In genomic region chr1:28163496-28164120, GRCh38 we compare ENCODE assay signal across 13 cellular contexts. TPM values are rescaled to one million over a fixed set of nuclear protein-coding genes. Genes with fewer than 3 reads are reported as not detected.
A peak's percentile ranks its signal among the peaks of the same experiment; 100 is the strongest.
DNase-seq lines count a peak whose midpoint lies in the region; ATAC-seq and TF ChIP-seq lines count a peak whose summit lies in the region.
"Had no signal": no experiment of that assay in that cellular context is flagged by ENCODE, and none has a peak within 500 bp of the region (broad histone marks: within the 10 kb centered on the region; RNA-seq: fewer than 3 reads in every experiment).

No MANE protein-coding gene starts in this region.

- 67% methylated on average over 1 of the region's 3 CpGs for WGBS in right lobe of liver (ENCODE audit: insufficient coverage, low coverage, low lambda C conversion rate, missing lambda C conversion rate)
- WGBS in spleen, 5 donors: 63 to 75% (median 73%) methylated on average over 3 of the region's 3 CpGs

- DNase-seq in M059J (ENCODE audit: low read depth) (peak; percentile 44), choroid plexus epithelial cell (ENCODE audit: low read depth) (peak; percentile 5), right lobe of liver (no peak), spleen (peak; percentile 11), HT-29 (ENCODE audit: low spot score) (no peak), activated T-cell treated with anti-CD3 and anti-CD28 coated beads for 4 hours (no peak)
- DNase-seq: H7; OCI-M1; stimulated activated naive CD4-positive, alpha-beta T cell; SW 1271 had no signal

- no peak overlapping the region for H3K27ac ChIP-seq in right lobe of liver
- H3K27ac ChIP-seq in spleen: no peak overlapping the region
- H3K27ac ChIP-seq: hepatocyte had no signal

- H3K9me3 ChIP-seq in right lobe of liver: no peaks in the 10 kb centered on the region
- no peaks in the 10 kb centered on the region for H3K9me3 ChIP-seq in spleen
- H3K9me3 ChIP-seq: adrenal gland had no signal

- H3K4me3 ChIP-seq in choroid plexus epithelial cell (ENCODE audit: low read depth, low read length): no peak overlapping the region
- no peak overlapping the region for H3K4me3 ChIP-seq in right lobe of liver
- H3K4me3 ChIP-seq in spleen: no peak overlapping the region
- H3K4me3 ChIP-seq: adrenal gland, hepatocyte had no signal

- TF ChIP-seq POLR2A in right lobe of liver (IDR thresholded peaks at IDR 0.05): no peak
- TF ChIP-seq POLR2A in spleen (IDR thresholded peaks at IDR 0.05): no peak

- H3K27me3 ChIP-seq in right lobe of liver (no peaks in the 10 kb centered on the region), spleen (replicated peaks in 1 of 7) (no peaks in the 10 kb centered on the region)
- H3K27me3 ChIP-seq: adrenal gland, hepatocyte had no signal

- H3K36me3 ChIP-seq in right lobe of liver (no peaks in the 10 kb centered on the region), spleen (peaks cover 0 to 12% (median 0%) of the 10 kb centered on the region in 6 donors)
- H3K36me3 ChIP-seq: adrenal gland had no signal

- intact Hi-C loops in right lobe of liver (cut with DNase I): no loop called here
- intact Hi-C loops in spleen (cut with DNase I; ENCODE audit: low total_unique reads): no loop called here

- H3K4me1 ChIP-seq in right lobe of liver (peaks cover 0 to 3% (median 0%) of the 10 kb centered on the region in 4 donors), spleen (peaks cover 0 to 64% (median 28%) of the 10 kb centered on the region in 6 donors)

- TF ChIP-seq CTCF in choroid plexus epithelial cell (conservative IDR thresholded peaks at IDR 0.05; ENCODE audit: low read depth, low read length): no peak
- TF ChIP-seq CTCF in right lobe of liver (IDR thresholded peaks at IDR 0.05): no peak
- TF ChIP-seq CTCF in spleen (IDR thresholded peaks at IDR 0.05 in 8 of 11, conservative IDR thresholded peaks at IDR 0.05 in 3 of 11): no peak

- ATAC-seq in right lobe of liver (peak in 3 of 4 donors; percentile 17 to 34 (median 30)), GM19463 (IDR thresholded peaks at IDR 0.05; ENCODE audit: unreplicated experiment) (no peak)

RNA-seq across cellular contexts. Expression of gene PTAFR, which starts 12.9 kb away (rescaled TPM):
- 0.07 and 0.47 TPM in 2 replicates for total RNA-seq in M059J (2014; rRNA removed; shearing (Covaris generic))
- total RNA-seq in right lobe of liver (1 to 10 TPM in 5 of 6 experiments, under 1 TPM in 1; 0.90 to 5.2 (median 1.9) TPM), spleen (10 to 100 TPM; 13.8 to 32.2 (median 28.2) TPM)
- polyA plus RNA-seq in spleen: 1 to 10 TPM; 5.0 to 7.5 (median 5.7) TPM
- 0.52 and 0.56 TPM in 2 replicates for total RNA-seq in HT-29 (2014; rRNA removed; shearing (Covaris generic))

Comparison
In these comparisons a context has a peak if more than half of its experiments do, and no peak if none do; other contexts are left out.
1. DNase-seq: peak in M059J (single experiment), choroid plexus epithelial cell (single experiment) and spleen (single experiment); none in right lobe of liver (0 of 3), HT-29 (single experiment) and activated T-cell treated with anti-CD3 and anti-CD28 coated beads for 4 hours (single experiment).